Comparison of ENCODE assay signal across 16 cellular contexts in genomic region chr2:235162070-235162469, GRCh38.
"Had no signal": no experiment of that assay in that cellular context is flagged by ENCODE, and none has a peak within 500 bp of the region (broad histone marks: within the 10 kb centered on the region; RNA-seq: fewer than 3 reads in every experiment).

No MANE protein-coding gene starts in this region.

- DNase-seq: activated CD4-positive, alpha-beta memory T cell treated with anti-CD3 and anti-CD28 coated beads, Interleukin-2, amount 10 ng/mL, durations not matched to agents 7 days and 5 days; activated CD4-positive, alpha-beta T cell treated with anti-CD3 and anti-CD28 coated beads for 1 hour; activated CD8-positive, alpha-beta memory T cell treated with anti-CD3 and anti-CD28 coated beads, Interleukin-2, amount 50 U/mL, for 48 hours; activated naive CD4-positive, alpha-beta T cell treated with Interleukin-2 at 50 U/mL for 16 hours; activated naive CD8-positive, alpha-beta T cell treated with anti-CD3 and anti-CD28 coated beads, Interleukin-2, amount 50 U/mL, for 24 hours; caudate nucleus; effector memory CD4-positive, alpha-beta T cell; retina; stimulated activated CD4-positive, alpha-beta T cell treated with anti-CD3 and anti-CD28 coated beads, Interleukin-4, amount 100 ng/mL, for 1 hour; stimulated activated CD8-positive, alpha-beta memory T cell treated with anti-CD3 and anti-CD28 coated beads, Interleukin-4, amount 100 ng/mL, for 48 hours; stimulated activated naive CD8-positive, alpha-beta T cell treated with anti-CD3 and anti-CD28 coated beads, Interleukin-15, Interleukin-2, amounts not matched to agents 100 U/mL and 50 U/mL, for 24 hours; upper lobe of right lung had no signal

- H3K4me2 ChIP-seq: hepatocyte, neural progenitor cell had no signal

- H3K9ac ChIP-seq: neural progenitor cell, parathyroid adenoma had no signal

- H3K36me3 ChIP-seq: neural progenitor cell, suprapubic skin, upper lobe of right lung had no signal

- H3K27me3 ChIP-seq: hepatocyte, neural progenitor cell, suprapubic skin, upper lobe of right lung had no signal

- H3K4me1 ChIP-seq: parathyroid adenoma, upper lobe of right lung had no signal

- H3K4me3 ChIP-seq: hepatocyte, neural progenitor cell, suprapubic skin, upper lobe of right lung had no signal

- H3K27ac ChIP-seq: hepatocyte, neural progenitor cell, parathyroid adenoma, suprapubic skin, upper lobe of right lung had no signal

- H3K79me2 ChIP-seq: hepatocyte, parathyroid adenoma had no signal

- H2AFZ ChIP-seq: hepatocyte, neural progenitor cell, parathyroid adenoma had no signal

- H3K9me3 ChIP-seq: suprapubic skin, upper lobe of right lung had no signal

- ATAC-seq: activated naive CD8-positive, alpha-beta T cell treated with anti-CD3 and anti-CD28 coated beads, Interleukin-2, amount 50 U/mL, for 24 hours; stimulated activated naive CD8-positive, alpha-beta T cell treated with anti-CD3 and anti-CD28 coated beads, Interleukin-15, Interleukin-2, amounts not matched to agents 100 U/mL and 50 U/mL, for 24 hours; upper lobe of right lung had no signal
